21 cellular contexts compared by ENCODE assay signal in the genomic region with DNA sequence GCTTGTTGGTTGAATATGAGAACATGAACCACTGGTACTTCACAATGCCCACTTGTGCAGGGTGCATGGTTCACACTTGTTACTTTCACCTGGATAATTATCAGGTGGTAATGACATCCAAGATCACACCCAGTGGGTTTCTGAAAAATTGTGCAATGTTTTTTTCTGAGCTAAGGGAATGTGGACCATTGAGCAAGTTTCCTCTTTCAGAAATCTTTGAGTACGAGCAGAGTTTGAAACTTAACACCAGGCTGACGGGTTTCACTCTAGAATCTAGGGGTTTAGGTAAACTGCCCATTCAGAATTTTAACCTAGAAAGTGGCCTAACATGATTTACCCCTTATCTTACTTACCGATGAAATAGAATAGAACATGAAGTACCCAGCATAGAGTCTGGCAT.
"Had no signal": no experiment of that assay in that cellular context is flagged by ENCODE, and none has a peak within 500 bp of the region (broad histone marks: within the 10 kb centered on the region; RNA-seq: fewer than 3 reads in every experiment).

No MANE protein-coding gene starts in this region.

- H3K36me3 Mint-ChIP-seq: activated naive CD4-positive, alpha-beta T cell treated with anti-CD3 and anti-CD28 coated beads, Interleukin-2, amount 50 U/mL, for 72 hours had no signal

- H3K36me3 ChIP-seq: brain microvascular endothelial cell, cardiac muscle cell had no signal

- ATAC-seq: activated CD4-positive, CD25-positive, alpha-beta regulatory T cell treated with anti-CD3 and anti-CD28 coated beads, Interleukin-2, amount 50 U/mL, for 24 hours; activated CD8-positive, alpha-beta T cell treated with anti-CD3 and anti-CD28 coated beads, Interleukin-2, amount 10 ng/mL, durations not matched to agents 7 days and 5 days; activated naive CD4-positive, alpha-beta T cell treated with anti-CD3 and anti-CD28 coated beads, Interleukin-2, amount 50 U/mL, for 72 hours; activated naive CD8-positive, alpha-beta T cell treated with anti-CD3 and anti-CD28 coated beads, Interleukin-2, amount 50 U/mL, for 24 hours; PC-3 had no signal

- H3K27ac Mint-ChIP-seq: activated CD8-positive, alpha-beta T cell treated with anti-CD3 and anti-CD28 coated beads, Interleukin-2, amount 10 ng/mL, durations not matched to agents 7 days and 5 days; activated naive CD4-positive, alpha-beta T cell treated with anti-CD3 and anti-CD28 coated beads, Interleukin-2, amount 50 U/mL, for 72 hours; activated naive CD8-positive, alpha-beta T cell treated with anti-CD3 and anti-CD28 coated beads, Interleukin-2, amount 50 U/mL, for 24 hours; T-helper 1 cell treated with Interleukin-12 subunit alpha and Interleukin-12 subunit beta and Interleukin-4 antibody, amounts not matched to agents 30 μg/mL and 1 μg/mL, for 36 hours had no signal

- H3K4me3 ChIP-seq: cardiac muscle cell had no signal

- H3K27me3 ChIP-seq: brain microvascular endothelial cell, cardiac muscle cell had no signal

- H3K4me3 Mint-ChIP-seq: activated CD8-positive, alpha-beta T cell treated with anti-CD3 and anti-CD28 coated beads, Interleukin-2, amount 10 ng/mL, durations not matched to agents 7 days and 5 days; activated naive CD8-positive, alpha-beta T cell treated with anti-CD3 and anti-CD28 coated beads, Interleukin-2, amount 50 U/mL, for 24 hours; T-helper 1 cell treated with Interleukin-12 subunit alpha and Interleukin-12 subunit beta and Interleukin-4 antibody, amounts not matched to agents 30 μg/mL and 1 μg/mL, for 36 hours had no signal

- DNase-seq: activated CD4-positive, alpha-beta T cell treated with anti-CD3 and anti-CD28 coated beads for 4 hours; activated CD4-positive, alpha-beta T cell treated with anti-CD3 and anti-CD28 coated beads, Interleukin-2, amount 50 U/mL, for 4 hours; activated CD8-positive, alpha-beta memory T cell treated with anti-CD3 and anti-CD28 coated beads, Interleukin-2, amount 50 U/mL, for 48 hours; activated CD8-positive, alpha-beta T cell treated with anti-CD3 and anti-CD28 coated beads, Interleukin-2, amount 10 ng/mL, durations not matched to agents 7 days and 5 days; activated naive CD8-positive, alpha-beta T cell treated with anti-CD3 and anti-CD28 coated beads, Interleukin-2, amount 50 U/mL, for 24 hours; activated T-cell treated with anti-CD3 and anti-CD28 coated beads, Interleukin-2, amount 50 U/mL, for 1 hour; brain microvascular endothelial cell; Karpas-422; MV-4-11; NCI-H1092 treated with DMSO at 0.1 percent for 48 hours; NCI-H1417 treated with DMSO at 0.1 percent for 48 hours; NCI-H1694; NCI-H2029 treated with DMSO at 0.1 percent for 48 hours; NCI-H510A treated with DMSO at 0.1 percent for 48 hours; NCI-H69; PC-3; SHP77 treated with DMSO at 0.1 percent for 48 hours had no signal

- H3K4me1 Mint-ChIP-seq: activated naive CD8-positive, alpha-beta T cell treated with anti-CD3 and anti-CD28 coated beads, Interleukin-2, amount 50 U/mL, for 24 hours had no signal

- H3K27ac ChIP-seq: cardiac muscle cell had no signal

- H3K27me3 Mint-ChIP-seq: activated naive CD8-positive, alpha-beta T cell treated with anti-CD3 and anti-CD28 coated beads, Interleukin-2, amount 50 U/mL, for 24 hours had no signal

- H3K9me3 Mint-ChIP-seq: activated naive CD8-positive, alpha-beta T cell treated with anti-CD3 and anti-CD28 coated beads, Interleukin-2, amount 50 U/mL, for 24 hours; T-helper 1 cell treated with Interleukin-12 subunit alpha and Interleukin-12 subunit beta and Interleukin-4 antibody, amounts not matched to agents 30 μg/mL and 1 μg/mL, for 36 hours had no signal
